ENCODE assay signal across 8 cellular contexts in genomic region chr22:41380993-41381328, GRCh38. TPM values are rescaled to one million over a fixed set of nuclear protein-coding genes. Genes with fewer than 3 reads are reported as not detected.
A peak's percentile ranks its signal among the peaks of the same experiment; 100 is the strongest.
DNase-seq lines count a peak whose midpoint lies in the region; ATAC-seq lines count a peak whose summit lies in the region.

No MANE protein-coding gene starts in this region.

- H3K9ac ChIP-seq in iPS-15b (ENCODE audit: low read depth, low read length) (peak overlapping the region; percentile 85), skeletal muscle tissue (ENCODE audit: low read depth in 1 of 3, low read length in 3 of 3) (peak overlapping the region; percentile 78 to 80 (median 79))

- peak overlapping the region; percentile 95 for H3K27ac ChIP-seq in skeletal muscle tissue (ENCODE audit: low read depth, low read length)

- peak overlapping the region; percentile 69 for H3K4me3 ChIP-seq in iPS-15b (ENCODE audit: low read depth, low read length)
- H3K4me3 ChIP-seq in skeletal muscle tissue (ENCODE audit: low read length in 3 of 3) = peak overlapping the region; percentile 62 to 74 (median 64)

- no peaks in the 10 kb centered on the region for H3K36me3 ChIP-seq in iPS-15b (ENCODE audit: control insufficient read depth, insufficient read depth, low read length)
- H3K36me3 ChIP-seq in skeletal muscle tissue (ENCODE audit: control insufficient read depth in 3 of 3, insufficient read depth in 3 of 3, low read length in 3 of 3) = peaks cover 0 to 3% (median 0%) of the 10 kb centered on the region in 3 donors

- H3K27me3 ChIP-seq in iPS-15b (ENCODE audit: control insufficient read depth, insufficient read depth, low read length) (no peaks in the 10 kb centered on the region), skeletal muscle tissue (ENCODE audit: control insufficient read depth in 3 of 3, insufficient read depth in 3 of 3, low read length in 3 of 3) (no peaks in the 10 kb centered on the region)

- H3K9me3 ChIP-seq in iPS-15b (ENCODE audit: control insufficient read depth, insufficient read depth, low read length) = no peaks in the 10 kb centered on the region
- H3K9me3 ChIP-seq in skeletal muscle tissue (ENCODE audit: control insufficient read depth in 3 of 3, low read length in 3 of 3) = no peaks in the 10 kb centered on the region

- H3K4me1 ChIP-seq in iPS-15b (ENCODE audit: control insufficient read depth, insufficient read depth, low read length) (peaks cover 9% of the 10 kb centered on the region), skeletal muscle tissue (ENCODE audit: control insufficient read depth in 3 of 3, insufficient read depth in 3 of 3, low read length in 3 of 3) (peaks cover 25 to 29% (median 26%) of the 10 kb centered on the region in 3 donors)

- ATAC-seq in GM21529 (IDR thresholded peaks at IDR 0.05; ENCODE audit: unreplicated experiment) (peak; percentile 15), HG02970 (IDR thresholded peaks at IDR 0.05; ENCODE audit: low FRiP score, unreplicated experiment) (no peak), GM19452 (IDR thresholded peaks at IDR 0.05; ENCODE audit: unreplicated experiment) (no peak)

- DNase-seq in GM04504 (ENCODE audit: low read depth) (peak; percentile 90), HuH-7.5 (ENCODE audit: low spot score) (peak; percentile 75), amniotic stem cell (lab: John Stamatoyannopoulos, UW) (peak; percentile 59)

RNA-seq across cellular contexts. Expression of gene TEF, which starts 0.8 kb away (rescaled TPM):
- 12.5 TPM for total RNA-seq in skeletal muscle tissue
